ENCODE assay signal across 10 cellular contexts in the genomic region with DNA sequence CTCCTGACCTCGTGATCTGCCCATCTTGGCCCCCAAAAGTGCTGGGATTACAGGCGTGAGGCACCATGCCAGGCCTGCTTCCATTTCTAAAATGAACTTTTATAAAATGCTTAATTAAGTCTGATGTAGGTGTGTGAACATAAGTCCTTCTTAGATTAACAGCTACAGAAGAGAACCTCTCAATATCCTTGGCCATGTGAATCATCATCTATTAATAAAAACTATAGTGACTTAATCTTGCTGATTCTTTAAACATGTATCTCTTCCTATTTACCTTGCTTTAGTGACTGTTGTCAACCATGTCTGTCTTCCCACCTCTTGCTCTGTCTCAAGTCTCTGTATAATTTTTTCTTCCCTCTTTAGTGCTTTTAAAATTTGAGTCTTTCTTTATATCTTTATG.
"Had no signal": no experiment of that assay in that cellular context is flagged by ENCODE, and none has a peak within 500 bp of the region (broad histone marks: within the 10 kb centered on the region; RNA-seq: fewer than 3 reads in every experiment).

No MANE protein-coding gene starts in this region.

- H3K4me3 Mint-ChIP-seq: HFFc6, IgD-negative memory B cell had no signal

- DNase-seq: GOT3, H7, HFFc6, KBM-7 had no signal

- H3K9ac ChIP-seq: KMS-11 had no signal

- H3K27ac ChIP-seq: HL-60, KMS-11 had no signal

- H3K4me1 ChIP-seq: HAP-1 had no signal

- H3K4me3 ChIP-seq: HAP-1 had no signal

- H3K4me2 ChIP-seq: KMS-11 had no signal

- H3K9me3 Mint-ChIP-seq: HFFc6, IgD-negative memory B cell had no signal

- ATAC-seq: HCT116, HepG2 had no signal

- H3K9me3 ChIP-seq: HAP-1 had no signal

- H3K36me3 ChIP-seq: HAP-1 had no signal

- H3K27ac Mint-ChIP-seq: HFFc6, IgD-negative memory B cell had no signal

- H3K27me3 Mint-ChIP-seq: IgD-negative memory B cell had no signal
